Comparison of ENCODE assay signal across 8 cellular contexts in genomic region chr21:17513214-17514123, GRCh38. TPM values are rescaled to one million over a fixed set of nuclear protein-coding genes. Genes with fewer than 3 reads are reported as not detected.
DNase-seq lines count a peak whose midpoint lies in the region; FAIRE-seq and TF ChIP-seq lines count a peak whose summit lies in the region.

No MANE protein-coding gene starts in this region.

- DNase-seq in DMS53 treated with DMSO at 0.1 percent for 48 hours (lab: John Stamatoyannopoulos, UW; ENCODE audit: unreplicated experiment) = peak; percentile 36
- DNase-seq in GM23248 = peak; percentile 42
- peak; percentile 37 for DNase-seq in MM.1S
- peak; percentile 18 for DNase-seq in activated CD4-positive, alpha-beta memory T cell treated with anti-CD3 and anti-CD28 coated beads, Interleukin-2, amount 10 ng/mL, durations not matched to agents 7 days and 5 days
- DNase-seq in endothelial cell of umbilical vein (ENCODE audit: low read depth, low spot score) = peak; percentile 60
- DNase-seq in midbrain (lab: John Stamatoyannopoulos, UW) = peak; percentile 37
- peak; percentile 77 for DNase-seq in superior temporal gyrus (ENCODE audit: extremely low spot score)
- no peak for DNase-seq in iPS-NIHi7 (ENCODE audit: extremely low spot score)

- WGBS in GM23248 (ENCODE audit: low coverage in 1 of 2, low lambda C conversion rate in 2 of 2, missing lambda C conversion rate in 2 of 2), 2 experiments = 3 to 4% methylated on average over 35 to 69 of the region's 69 CpGs

- H3K4me1 Mint-ChIP-seq in activated CD4-positive, alpha-beta memory T cell treated with anti-CD3 and anti-CD28 coated beads, Interleukin-2, amount 10 ng/mL, durations not matched to agents 7 days and 5 days = peaks cover 16% of the 10 kb centered on the region

- H3K4me3 Mint-ChIP-seq in activated CD4-positive, alpha-beta memory T cell treated with anti-CD3 and anti-CD28 coated beads, Interleukin-2, amount 10 ng/mL, durations not matched to agents 7 days and 5 days = peak overlapping the region; percentile 80

- TF ChIP-seq CTCF in MM.1S (IDR thresholded peaks at IDR 0.05; ENCODE audit: low read length) (peak; percentile 20; the same call in 1 of the 2 replicates), endothelial cell of umbilical vein (IDR thresholded peaks at IDR 0.05; ENCODE audit: extremely low read depth in 1 of 2, insufficient read depth in 1 of 2, low read depth in 1 of 2, low read length in 2 of 2) (peak in 1 of 2 donors; percentile 16)

- FAIRE-seq in endothelial cell of umbilical vein (lab: Jason Lieb, UNC) = peak; percentile 83

- H3K4me2 ChIP-seq in GM23248 (ENCODE audit: unreplicated experiment) (peak overlapping the region; percentile 72), MM.1S (ENCODE audit: low read depth, low read length) (peak overlapping the region; percentile 93), endothelial cell of umbilical vein (ENCODE audit: insufficient read depth, low read length) (peak overlapping the region; percentile 80)

- H3K4me1 ChIP-seq in GM23248 (ENCODE audit: insufficient read depth) = peaks cover 9% of the 10 kb centered on the region; the same call in 1 of the 2 replicates
- peaks cover 9% of the 10 kb centered on the region; the same call in 1 of the 2 replicates for H3K4me1 ChIP-seq in MM.1S (ENCODE audit: low read length)
- H3K4me1 ChIP-seq in endothelial cell of umbilical vein (ENCODE audit: control insufficient read depth, extremely low read depth, insufficient read depth, low read length) = peaks cover 15% of the 10 kb centered on the region

- H3K27me3 ChIP-seq in GM23248 (replicated peaks; ENCODE audit: insufficient read depth) (peaks cover 32% of the 10 kb centered on the region), MM.1S (replicated peaks; ENCODE audit: insufficient read depth, low read length) (no peaks in the 10 kb centered on the region), endothelial cell of umbilical vein (ENCODE audit: control insufficient read depth in 2 of 2, insufficient read depth in 2 of 2, low read length in 2 of 2) (peaks cover 2 to 19% of the 10 kb centered on the region in 2 experiments)

- no peaks in the 10 kb centered on the region for H4K20me1 ChIP-seq in GM23248 (ENCODE audit: insufficient read depth)
- no peaks in the 10 kb centered on the region for H4K20me1 ChIP-seq in MM.1S (ENCODE audit: insufficient read depth, low read length)
- no peaks in the 10 kb centered on the region for H4K20me1 ChIP-seq in endothelial cell of umbilical vein (replicated peaks; ENCODE audit: control insufficient read depth, extremely low read depth, insufficient read depth, low read length)

- no peak for TF ChIP-seq POLR2A in endothelial cell of umbilical vein (IDR thresholded peaks at IDR 0.05; ENCODE audit: low read depth, low read length)

- H3K36me3 Mint-ChIP-seq in activated CD4-positive, alpha-beta memory T cell treated with anti-CD3 and anti-CD28 coated beads, Interleukin-2, amount 10 ng/mL, durations not matched to agents 7 days and 5 days (ENCODE audit: low read depth) = no peaks in the 10 kb centered on the region

- H3K9me3 Mint-ChIP-seq in activated CD4-positive, alpha-beta memory T cell treated with anti-CD3 and anti-CD28 coated beads, Interleukin-2, amount 10 ng/mL, durations not matched to agents 7 days and 5 days = no peaks in the 10 kb centered on the region

- H3K9me3 ChIP-seq in GM23248 (ENCODE audit: low read depth) (no peaks in the 10 kb centered on the region), MM.1S (replicated peaks; ENCODE audit: insufficient read depth, low read length) (no peaks in the 10 kb centered on the region), endothelial cell of umbilical vein (replicated peaks; ENCODE audit: control insufficient read depth, insufficient read depth, low read length) (no peaks in the 10 kb centered on the region)

- CTCF ChIA-PET in activated CD4-positive, alpha-beta memory T cell treated with anti-CD3 and anti-CD28 coated beads, Interleukin-2, amount 10 ng/mL, durations not matched to agents 7 days and 5 days (lab: Charles Lee) = interaction anchor here (1.0 kb wide), 1 partner anchor 13 kb away, joined by 4 read pairs; no protein-coding TSS in a partner anchor
- CTCF ChIA-PET in endothelial cell of umbilical vein (lab: Charles Lee) = interaction anchor here (0.7 to 6.3 kb wide), 16 partner anchors 7 to 127 kb away, joined by 3 to 68 read pairs (median 5); no protein-coding TSS in a partner anchor

- H2AFZ ChIP-seq in GM23248 (peak overlapping the region; percentile 48), MM.1S (ENCODE audit: low read length) (peak overlapping the region; percentile 88), endothelial cell of umbilical vein (ENCODE audit: low read depth, low read length) (peak overlapping the region; percentile 25)

- peaks cover 41% of the 10 kb centered on the region for H3K27me3 Mint-ChIP-seq in activated CD4-positive, alpha-beta memory T cell treated with anti-CD3 and anti-CD28 coated beads, Interleukin-2, amount 10 ng/mL, durations not matched to agents 7 days and 5 days

- in situ Hi-C loops in GM23248 (cut with MboI) = no loop called here

- intact Hi-C loops in endothelial cell of umbilical vein (cut with micrococcal nuclease) = loop anchor here (1.0 to 2.0 kb wide), 5 partner anchors 14 to 126 kb away; no protein-coding TSS in a partner anchor

- no peak overlapping the region for H3K27ac Mint-ChIP-seq in activated CD4-positive, alpha-beta memory T cell treated with anti-CD3 and anti-CD28 coated beads, Interleukin-2, amount 10 ng/mL, durations not matched to agents 7 days and 5 days

- dilution Hi-C loops in endothelial cell of umbilical vein (cut with MboI; ENCODE audit: extremely low pct_ligation_motif_present, low sequenced_read_pairs) = no loop called here

- H3K36me3 ChIP-seq in GM23248 (ENCODE audit: low read depth) = no peaks in the 10 kb centered on the region
- no peaks in the 10 kb centered on the region for H3K36me3 ChIP-seq in MM.1S (replicated peaks; ENCODE audit: insufficient read depth, low read length)
- no peaks in the 10 kb centered on the region for H3K36me3 ChIP-seq in endothelial cell of umbilical vein (ENCODE audit: control insufficient read depth in 2 of 2, extremely low read depth in 1 of 2, insufficient read depth in 2 of 2, low read length in 2 of 2)

- H3K79me2 ChIP-seq in GM23248 (ENCODE audit: insufficient read depth) (no peaks in the 10 kb centered on the region), MM.1S (ENCODE audit: low read length) (peaks cover 23% of the 10 kb centered on the region), endothelial cell of umbilical vein (ENCODE audit: control insufficient read depth, insufficient read depth, low read length) (no peaks in the 10 kb centered on the region)

- H3K9me2 ChIP-seq in GM23248 (ENCODE audit: insufficient read depth) (no peaks in the 10 kb centered on the region), MM.1S (replicated peaks; ENCODE audit: insufficient read depth, low read length) (no peaks in the 10 kb centered on the region)

- H3K9ac ChIP-seq in GM23248 (no peak overlapping the region), MM.1S (ENCODE audit: low read length) (peak overlapping the region; percentile 52), endothelial cell of umbilical vein (replicated peaks; ENCODE audit: extremely low read depth, insufficient read depth, low read length) (peak overlapping the region; percentile 66)

- peaks cover 2% of the 10 kb centered on the region for H3K9me1 ChIP-seq in endothelial cell of umbilical vein (replicated peaks; ENCODE audit: control insufficient read depth, extremely low read depth, insufficient read depth, low read length)

- POLR2A ChIA-PET in activated CD4-positive, alpha-beta memory T cell treated with anti-CD3 and anti-CD28 coated beads, Interleukin-2, amount 10 ng/mL, durations not matched to agents 7 days and 5 days (lab: Charles Lee) = no interaction called here
- POLR2A ChIA-PET in endothelial cell of umbilical vein (lab: Charles Lee) = no interaction called here

- H3K4me3 ChIP-seq in GM23248 (peak overlapping the region; percentile 63), MM.1S (ENCODE audit: low read length) (peak overlapping the region; percentile 72), endothelial cell of umbilical vein (replicated peaks in 1 of 3; ENCODE audit: insufficient read depth in 1 of 3, low read depth in 1 of 3, low read length in 3 of 3) (peak overlapping the region; percentile 11 to 97 (median 73))

- H3K27ac ChIP-seq in GM23248 (no peak overlapping the region), MM.1S (ENCODE audit: low read length) (peak overlapping the region; percentile 66; the same call in 1 of the 2 replicates), endothelial cell of umbilical vein (ENCODE audit: insufficient read depth, low read depth, low read length) (peak overlapping the region; percentile 0)

- BruUV-seq in endothelial cell of umbilical vein (replicated peaks; lab: Mats Ljungman, UMichigan) = no TSS peak

- peaks cover 7% of the 10 kb centered on the region for H3F3A ChIP-seq in GM23248 (ENCODE audit: insufficient read depth)
- H3F3A ChIP-seq in MM.1S (ENCODE audit: insufficient read depth, low read length) = peaks cover 8% of the 10 kb centered on the region

TF ChIP-seq in endothelial cell of umbilical vein, 7 proteins besides CTCF, POLR2A, EP300 and RAD21 (continues in another document):
- TF ChIP-seq MYC (IDR thresholded peaks at IDR 0.05; ENCODE audit: low read depth, low read length) = no peak
- no peak for TF ChIP-seq POLR2AphosphoS5 (IDR thresholded peaks at IDR 0.05; ENCODE audit: insufficient read depth, low read depth, low read length)
- TF ChIP-seq FOS (IDR thresholded peaks at IDR 0.05; ENCODE audit: borderline replicate concordance, insufficient read depth, low read length) = no peak
- no peak for TF ChIP-seq JUN (IDR thresholded peaks at IDR 0.05; ENCODE audit: borderline replicate concordance, insufficient read depth, insufficient read length, low read depth)
- no peak for TF ChIP-seq EZH2 (IDR thresholded peaks at IDR 0.05; ENCODE audit: borderline replicate concordance, low read depth, low read length, severe bottlenecking)

RNA-seq across cellular contexts. Expression of gene CXADR, which starts 0.6 kb away (rescaled TPM):
- total RNA-seq in GM23248 (2014; rRNA removed; shearing (Covaris generic)) = not detected in 2 replicates
- polyA plus RNA-seq in GM23248 (2016; fragmentation: Nextera tagmentation; extraction: Ambion mirVana) (0.23 TPM in 1 of 2 replicates, not detected in the other), endothelial cell of umbilical vein (2.2 and 3.2 TPM in 2 replicates)
- total RNA-seq in activated CD4-positive, alpha-beta memory T cell treated with anti-CD3 and anti-CD28 coated beads, Interleukin-2, amount 10 ng/mL, durations not matched to agents 7 days and 5 days = under 1 TPM; 0.55 to 0.65 TPM
- 10.7 and 12.2 TPM in 2 replicates for total RNA-seq in endothelial cell of umbilical vein
- 1.8 and 2.4 TPM in 2 replicates for polyA plus RNA-seq in endothelial cell of umbilical vein (2011; cell fraction: cytosol; rRNA removed)
- polyA plus RNA-seq in endothelial cell of umbilical vein (2011; cell fraction: nucleus; rRNA removed) = 1.4 and 1.7 TPM in 2 replicates
- polyA plus RNA-seq in endothelial cell of umbilical vein (2012) = 6.4 and 10.0 TPM in 2 replicates
- 4.5 and 8.7 TPM in 2 replicates for polyA minus RNA-seq in endothelial cell of umbilical vein
- 27.5 TPM for polyA minus RNA-seq in endothelial cell of umbilical vein (2011; cell fraction: cytosol; rRNA and poly(A)+ RNA removed)
- 5.5 and 6.2 TPM in 2 replicates for polyA minus RNA-seq in endothelial cell of umbilical vein (2011; cell fraction: nucleus; rRNA and poly(A)+ RNA removed)

Comparison
In these comparisons a context has a peak if more than half of its experiments do, and no peak if none do; other contexts are left out.
1. H2AFZ ChIP-seq: peak in every context shown above with its lines; median percentile 88 in MM.1S; 48 in GM23248; 25 in endothelial cell of umbilical vein.